ENCODE assay signal across 14 cellular contexts in genomic region chr10:43653746-43654145, GRCh38.
"Had no signal": no experiment of that assay in that cellular context is flagged by ENCODE, and none has a peak within 500 bp of the region (broad histone marks: within the 10 kb centered on the region; RNA-seq: fewer than 3 reads in every experiment).

No MANE protein-coding gene starts in this region.

- H3K36me3 Mint-ChIP-seq: activated naive CD8-positive, alpha-beta T cell had no signal

- H3K27ac Mint-ChIP-seq: activated CD4-positive, alpha-beta memory T cell treated with anti-CD3 and anti-CD28 coated beads, Interleukin-2, amount 10 ng/mL, durations not matched to agents 7 days and 5 days; activated CD4-positive, alpha-beta T cell treated with anti-CD3 and anti-CD28 coated beads for 36 hours; activated naive CD8-positive, alpha-beta T cell had no signal

- ATAC-seq: activated CD4-positive, alpha-beta T cell treated with anti-CD3 and anti-CD28 coated beads for 36 hours; gastrocnemius medialis; left ventricle myocardium superior had no signal

- H3K4me3 Mint-ChIP-seq: activated CD4-positive, alpha-beta memory T cell treated with anti-CD3 and anti-CD28 coated beads, Interleukin-2, amount 10 ng/mL, durations not matched to agents 7 days and 5 days; activated CD4-positive, alpha-beta T cell treated with anti-CD3 and anti-CD28 coated beads for 36 hours; activated naive CD8-positive, alpha-beta T cell had no signal

- DNase-seq: activated CD4-positive, alpha-beta memory T cell treated with anti-CD3 and anti-CD28 coated beads, Interleukin-2, amount 10 ng/mL, durations not matched to agents 7 days and 5 days; activated CD4-positive, alpha-beta T cell treated with anti-CD3 and anti-CD28 coated beads for 36 hours; activated gamma-delta T cell; activated T-cell treated with anti-CD3 and anti-CD28 coated beads, Interleukin-2, amount 50 U/mL, for 48 hours; gastrocnemius medialis; kidney; left ventricle myocardium superior; mesendoderm; small intestine; T-helper 9 cell; WERI-Rb-1 had no signal

- H3K4me3 ChIP-seq: breast epithelium, esophagus muscularis mucosa, gastrocnemius medialis had no signal
